9 cellular contexts compared by ENCODE assay signal in the genomic region with DNA sequence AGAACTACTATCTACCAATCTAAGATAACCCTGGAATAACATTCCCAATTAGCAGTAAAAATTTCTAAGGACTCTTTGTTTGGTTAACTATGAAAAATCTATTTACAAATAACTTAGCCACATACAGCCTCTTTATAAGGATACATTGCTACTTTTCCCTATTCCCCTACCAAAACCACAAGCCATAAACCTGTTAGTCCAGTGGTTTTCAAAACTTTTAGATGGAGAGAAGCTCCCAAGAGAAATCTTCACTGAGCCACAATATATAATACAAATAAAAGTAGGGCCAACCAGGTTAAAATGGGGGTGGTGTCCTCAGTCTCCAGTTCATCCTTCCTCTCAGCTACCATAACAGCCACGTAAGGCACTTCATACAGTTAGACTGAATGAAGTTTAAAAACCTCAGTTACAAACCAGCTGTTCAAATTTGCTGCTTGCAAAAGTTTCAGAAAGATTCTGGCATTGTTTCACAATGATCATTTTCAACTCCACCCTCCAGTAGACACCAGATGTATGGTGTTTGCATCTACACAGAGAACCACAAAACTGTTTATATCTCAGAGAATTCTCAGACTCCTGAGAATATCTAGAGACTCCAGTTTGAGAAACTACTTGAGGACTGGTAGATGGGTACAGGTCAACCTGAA.
DNase-seq lines count a peak whose midpoint lies in the region; ATAC-seq, FAIRE-seq and TF ChIP-seq lines count a peak whose summit lies in the region.
"Had no signal": no experiment of that assay in that cellular context is flagged by ENCODE, and none has a peak within 500 bp of the region (broad histone marks: within the 10 kb centered on the region; RNA-seq: fewer than 3 reads in every experiment).

No MANE protein-coding gene starts in this region.

- in situ Hi-C loops in KBM-7 (cut with MboI; ENCODE audit: low pct_unique_long_range_greater_than_20kb, low sequenced_read_pairs): no loop called here

- intact Hi-C loops in head of caudate nucleus (cut with DNase I): no loop called here

- DNase-seq in GM12864 (ENCODE audit: low read depth) (peak; percentile 76), fibroblast of peridontal ligament (ENCODE audit: extremely low read depth) (peak; percentile 90), RCC 7860 (ENCODE audit: low spot score) (no peak), head of caudate nucleus (no peak), KBM-7 (no peak)
- DNase-seq in activated effector memory CD4-positive, alpha-beta T cell treated with anti-CD3 and anti-CD28 coated beads, Interleukin-2, amount 50 U/mL, for 16 hours: no peak

- ATAC-seq in GM21529 (IDR thresholded peaks at IDR 0.05; ENCODE audit: unreplicated experiment) (peak; percentile 90), HG03571 (IDR thresholded peaks at IDR 0.05; ENCODE audit: unreplicated experiment) (peak; percentile 89)

- peak overlapping the region; percentile 23 for H3K4me3 ChIP-seq in GM12864 (ENCODE audit: low read depth, low read length)

- no peak for FAIRE-seq in RCC 7860 (lab: Jason Lieb, UNC)
- FAIRE-seq: colon had no signal

- TF ChIP-seq CTCF in GM12864 (IDR thresholded peaks at IDR 0.05; ENCODE audit: low read depth, low read length, missing control alignments): no peak

Comparison
In these comparisons a context has a peak if more than half of its experiments do, and no peak if none do; other contexts are left out.
1. DNase-seq: peak in GM12864 (single experiment) and fibroblast of peridontal ligament (single experiment); none in activated effector memory CD4-positive, alpha-beta T cell treated with anti-CD3 and anti-CD28 coated beads, Interleukin-2, amount 50 U/mL, for 16 hours (single experiment), RCC 7860 (single experiment), head of caudate nucleus (0 of 42) and KBM-7 (single experiment).